In genomic region chr10:125868372-125868975, GRCh38 we compare ENCODE assay signal across 8 cellular contexts. TPM values are rescaled to one million over a fixed set of nuclear protein-coding genes. Genes with fewer than 3 reads are reported as not detected.
DNase-seq lines count a peak whose midpoint lies in the region; ATAC-seq, FAIRE-seq and TF ChIP-seq lines count a peak whose summit lies in the region.

No MANE protein-coding gene starts in this region.

- H3K27me3 ChIP-seq in A673 (replicated peaks; ENCODE audit: insufficient read depth, low read depth, low read length, poor library complexity) = no peaks in the 10 kb centered on the region
- no peaks in the 10 kb centered on the region for H3K27me3 ChIP-seq in GM06990 (replicated peaks; ENCODE audit: control insufficient read depth, insufficient read depth, low read length)
- no peaks in the 10 kb centered on the region for H3K27me3 ChIP-seq in endothelial cell of umbilical vein (ENCODE audit: control insufficient read depth in 2 of 2, insufficient read depth in 2 of 2, low read length in 2 of 2)

- intact Hi-C loops in A673 (cut with micrococcal nuclease; ENCODE audit: unreplicated experiment) = no loop called here
- intact Hi-C loops in endothelial cell of umbilical vein (cut with micrococcal nuclease) = loop anchor here (1.0 to 5.0 kb wide), 6 partner anchors 66 to 881 kb away; no protein-coding TSS in a partner anchor

- no peaks in the 10 kb centered on the region for H3K9me3 ChIP-seq in A673 (ENCODE audit: low read depth, low read length, poor library complexity, severe bottlenecking)
- H3K9me3 ChIP-seq in endothelial cell of umbilical vein (replicated peaks; ENCODE audit: control insufficient read depth, insufficient read depth, low read length) = no peaks in the 10 kb centered on the region

- no peaks in the 10 kb centered on the region for H3K4me1 ChIP-seq in A673 (ENCODE audit: insufficient read depth, low read length, poor library complexity, severe bottlenecking)
- H3K4me1 ChIP-seq in endothelial cell of umbilical vein (ENCODE audit: control insufficient read depth, extremely low read depth, insufficient read depth, low read length) = no peaks in the 10 kb centered on the region

- H3K36me3 ChIP-seq in A673 (ENCODE audit: insufficient read depth, low read length, poor library complexity, severe bottlenecking) (peaks cover 10% of the 10 kb centered on the region), GM06990 (ENCODE audit: control insufficient read depth, insufficient read depth, low read length) (no peaks in the 10 kb centered on the region; the same call in 1 of the 2 replicates), endothelial cell of umbilical vein (ENCODE audit: control insufficient read depth in 2 of 2, extremely low read depth in 1 of 2, insufficient read depth in 2 of 2, low read length in 2 of 2) (peaks cover 4 to 8% of the 10 kb centered on the region in 2 experiments)

- no peaks in the 10 kb centered on the region for H4K20me1 ChIP-seq in endothelial cell of umbilical vein (replicated peaks; ENCODE audit: control insufficient read depth, extremely low read depth, insufficient read depth, low read length)

- peak; percentile 46 for DNase-seq in A673 (ENCODE audit: low spot score)
- DNase-seq in GM06990 (ENCODE audit: extremely low read depth, insufficient read length) = no peak
- peak; percentile 56 for DNase-seq in RWPE1 (ENCODE audit: low spot score)
- DNase-seq in endothelial cell of umbilical vein (ENCODE audit: low read depth, low spot score) = peak; percentile 73
- peak; percentile 27 for DNase-seq in non-pigmented ciliary epithelial cell (ENCODE audit: low read depth)
- DNase-seq in COR-L47 (lab: John Stamatoyannopoulos, UW) = no peak
- DNase-seq in stimulated activated CD4-positive, alpha-beta T cell treated with anti-CD3 and anti-CD28 coated beads, Interleukin-4, amount 100 ng/mL, for 4 hours = no peak

- TF ChIP-seq POLR2A in endothelial cell of umbilical vein (IDR thresholded peaks at IDR 0.05; ENCODE audit: low read depth, low read length) = no peak

- POLR2A ChIA-PET in A673 (lab: Charles Lee; ENCODE audit: low non-redundant PET) (no interaction called here), RWPE1 (lab: Yijun Ruan, JAX; ENCODE audit: low non-redundant PET) (no interaction called here), endothelial cell of umbilical vein (lab: Charles Lee) (no interaction called here)

- H3K4me2 ChIP-seq in endothelial cell of umbilical vein (ENCODE audit: insufficient read depth, low read length) = no peak overlapping the region

- TF ChIP-seq CTCF in A673 (conservative IDR thresholded peaks at IDR 0.05; ENCODE audit: low read depth, low read length) (peak; percentile 84), GM06990 (IDR thresholded peaks at IDR 0.05; ENCODE audit: insufficient read depth, low read length, poor library complexity, severe bottlenecking) (peak; percentile 83), RWPE1 (conservative IDR thresholded peaks at IDR 0.05; ENCODE audit: low read depth) (peak; percentile 84), endothelial cell of umbilical vein (IDR thresholded peaks at IDR 0.05; ENCODE audit: extremely low read depth in 1 of 2, insufficient read depth in 1 of 2, low read depth in 1 of 2, low read length in 2 of 2) (peak; percentile 57 to 61)

- CTCF ChIA-PET in A673 (lab: Charles Lee) = interaction anchor here (1.5 kb wide), 1 partner anchor 635 kb away, joined by 3 read pairs; no protein-coding TSS in a partner anchor
- CTCF ChIA-PET in RWPE1 (lab: Yijun Ruan, JAX) = interaction anchor here (0.6 to 1.8 kb wide), 9 partner anchors 9 to 518 kb away, joined by 3 to 7 read pairs (median 3); no protein-coding TSS in a partner anchor
- CTCF ChIA-PET in endothelial cell of umbilical vein (lab: Charles Lee) = interaction anchor here (0.8 to 3.3 kb wide), 11 partner anchors 11 to 1986 kb away, joined by 3 to 24 read pairs (median 4); no protein-coding TSS in a partner anchor

- no peak overlapping the region for H3K27ac ChIP-seq in A673 (ENCODE audit: low read depth, low read length, poor library complexity, severe bottlenecking)
- H3K27ac ChIP-seq in RWPE1 = no peak overlapping the region
- H3K27ac ChIP-seq in endothelial cell of umbilical vein (ENCODE audit: insufficient read depth, low read depth, low read length) = no peak overlapping the region

- ATAC-seq in HG03280 (IDR thresholded peaks at IDR 0.05; ENCODE audit: unreplicated experiment) = peak; percentile 75

- dilution Hi-C loops in endothelial cell of umbilical vein (cut with MboI; ENCODE audit: extremely low pct_ligation_motif_present, low sequenced_read_pairs) = no loop called here

- H3K9me1 ChIP-seq in endothelial cell of umbilical vein (replicated peaks; ENCODE audit: control insufficient read depth, extremely low read depth, insufficient read depth, low read length) = no peaks in the 10 kb centered on the region

- H3K4me3 ChIP-seq in A673 (ENCODE audit: low read depth, low read length, poor library complexity, severe bottlenecking) (no peak overlapping the region), GM06990 (replicated peaks; ENCODE audit: low read depth, low read length) (no peak overlapping the region), endothelial cell of umbilical vein (replicated peaks in 1 of 3; ENCODE audit: insufficient read depth in 1 of 3, low read depth in 1 of 3, low read length in 3 of 3) (no peak overlapping the region)

- BruUV-seq in A673 (replicated peaks; lab: Mats Ljungman, UMichigan) = no TSS peak
- BruUV-seq in endothelial cell of umbilical vein (replicated peaks; lab: Mats Ljungman, UMichigan) = no TSS peak

- H3K9ac ChIP-seq in endothelial cell of umbilical vein (replicated peaks; ENCODE audit: extremely low read depth, insufficient read depth, low read length) = no peak overlapping the region

- peak; percentile 86 for FAIRE-seq in endothelial cell of umbilical vein (lab: Jason Lieb, UNC)

- no peak overlapping the region for H2AFZ ChIP-seq in endothelial cell of umbilical vein (ENCODE audit: low read depth, low read length)

- no peaks in the 10 kb centered on the region for H3K79me2 ChIP-seq in endothelial cell of umbilical vein (ENCODE audit: control insufficient read depth, insufficient read depth, low read length)

TF ChIP-seq in endothelial cell of umbilical vein, 7 proteins besides CTCF, POLR2A, EP300 and RAD21 (continues in another document):
- TF ChIP-seq GATA2 (IDR thresholded peaks at IDR 0.05; ENCODE audit: insufficient read depth, insufficient read length, low read depth, low read length) = no peak
- TF ChIP-seq JUN (IDR thresholded peaks at IDR 0.05; ENCODE audit: borderline replicate concordance, insufficient read depth, insufficient read length, low read depth) = no peak
- no peak for TF ChIP-seq FOS (IDR thresholded peaks at IDR 0.05; ENCODE audit: borderline replicate concordance, insufficient read depth, low read length)
- TF ChIP-seq MAX (IDR thresholded peaks at IDR 0.05; ENCODE audit: insufficient read depth, insufficient read length) = no peak
- no peak for TF ChIP-seq MYC (IDR thresholded peaks at IDR 0.05; ENCODE audit: low read depth, low read length)
- no peak for TF ChIP-seq EZH2 (IDR thresholded peaks at IDR 0.05; ENCODE audit: borderline replicate concordance, low read depth, low read length, severe bottlenecking)

RNA-seq across cellular contexts. Expression of gene DHX32, which starts 12.6 kb away (rescaled TPM):
- total RNA-seq in A673 (2021) (36.2 and 45.4 TPM in 2 replicates), endothelial cell of umbilical vein (29.6 and 31.9 TPM in 2 replicates)
- 15.5 and 17.1 TPM in 2 replicates for polyA plus RNA-seq in endothelial cell of umbilical vein
- 18.2 and 19.9 TPM in 2 replicates for polyA plus RNA-seq in endothelial cell of umbilical vein (2011; cell fraction: cytosol; rRNA removed)
- polyA plus RNA-seq in endothelial cell of umbilical vein (2011; cell fraction: nucleus; rRNA removed) = 32.9 and 33.0 TPM in 2 replicates
- 27.6 and 31.1 TPM in 2 replicates for polyA plus RNA-seq in endothelial cell of umbilical vein (2012)
- 29.0 and 30.4 TPM in 2 replicates for polyA minus RNA-seq in endothelial cell of umbilical vein
- 34.7 TPM for polyA minus RNA-seq in endothelial cell of umbilical vein (2011; cell fraction: cytosol; rRNA and poly(A)+ RNA removed)
- 15.3 and 19.5 TPM in 2 replicates for polyA minus RNA-seq in endothelial cell of umbilical vein (2011; cell fraction: nucleus; rRNA and poly(A)+ RNA removed)

RNA-seq across cellular contexts. Expression of gene FANK1, which starts 27.9 kb away (rescaled TPM):
- total RNA-seq in A673 (2021) = 0.83 and 1.4 TPM in 2 replicates
- total RNA-seq in endothelial cell of umbilical vein = 1.4 and 1.6 TPM in 2 replicates
- 1.9 and 2.0 TPM in 2 replicates for polyA plus RNA-seq in endothelial cell of umbilical vein
- polyA plus RNA-seq in endothelial cell of umbilical vein (2011; cell fraction: cytosol; rRNA removed) = 2.1 and 2.3 TPM in 2 replicates
- polyA plus RNA-seq in endothelial cell of umbilical vein (2011; cell fraction: nucleus; rRNA removed) = 8.7 and 11.1 TPM in 2 replicates
- polyA plus RNA-seq in endothelial cell of umbilical vein (2012) = 4.8 and 7.0 TPM in 2 replicates
- polyA minus RNA-seq in endothelial cell of umbilical vein = 3.0 and 3.2 TPM in 2 replicates
- polyA minus RNA-seq in endothelial cell of umbilical vein (2011; cell fraction: cytosol; rRNA and poly(A)+ RNA removed) = 1.1 TPM
- 5.4 and 5.8 TPM in 2 replicates for polyA minus RNA-seq in endothelial cell of umbilical vein (2011; cell fraction: nucleus; rRNA and poly(A)+ RNA removed)

RNA-seq across cellular contexts. Expression of gene BCCIP, which starts 45.1 kb away (rescaled TPM):
- total RNA-seq in A673 (2021) (95.9 and 113 TPM in 2 replicates), endothelial cell of umbilical vein (61.3 and 73.5 TPM in 2 replicates)
- polyA plus RNA-seq in endothelial cell of umbilical vein = 9.4 and 14.5 TPM in 2 replicates
- polyA plus RNA-seq in endothelial cell of umbilical vein (2011; cell fraction: cytosol; rRNA removed) = 32.5 and 41.1 TPM in 2 replicates
- 15.4 and 27.1 TPM in 2 replicates for polyA plus RNA-seq in endothelial cell of umbilical vein (2011; cell fraction: nucleus; rRNA removed)
- polyA plus RNA-seq in endothelial cell of umbilical vein (2012) = 79.0 and 116 TPM in 2 replicates
- polyA minus RNA-seq in endothelial cell of umbilical vein = 11.7 and 12.4 TPM in 2 replicates
- 27.7 TPM for polyA minus RNA-seq in endothelial cell of umbilical vein (2011; cell fraction: cytosol; rRNA and poly(A)+ RNA removed)
- polyA minus RNA-seq in endothelial cell of umbilical vein (2011; cell fraction: nucleus; rRNA and poly(A)+ RNA removed) = 15.7 and 21.7 TPM in 2 replicates

RNA-seq across cellular contexts. Expression of gene UROS, which starts 45.4 kb away (rescaled TPM):
- total RNA-seq in A673 (2021) (65.6 and 70.7 TPM in 2 replicates), endothelial cell of umbilical vein (38.4 and 40.2 TPM in 2 replicates)
- polyA plus RNA-seq in endothelial cell of umbilical vein = 42.0 and 52.6 TPM in 2 replicates
- polyA plus RNA-seq in endothelial cell of umbilical vein (2011; cell fraction: cytosol; rRNA removed) = 30.2 and 33.9 TPM in 2 replicates
- 41.3 and 42.9 TPM in 2 replicates for polyA plus RNA-seq in endothelial cell of umbilical vein (2011; cell fraction: nucleus; rRNA removed)
- 42.1 and 53.1 TPM in 2 replicates for polyA plus RNA-seq in endothelial cell of umbilical vein (2012)
- 28.3 and 30.3 TPM in 2 replicates for polyA minus RNA-seq in endothelial cell of umbilical vein
- 36.2 TPM for polyA minus RNA-seq in endothelial cell of umbilical vein (2011; cell fraction: cytosol; rRNA and poly(A)+ RNA removed)
- polyA minus RNA-seq in endothelial cell of umbilical vein (2011; cell fraction: nucleus; rRNA and poly(A)+ RNA removed) = 23.9 and 25.1 TPM in 2 replicates

Comparison
In these comparisons a context has a peak if more than half of its experiments do, and no peak if none do; other contexts are left out.
1. DNase-seq: peak in A673 (single experiment), RWPE1 (single experiment), endothelial cell of umbilical vein (single experiment) and non-pigmented ciliary epithelial cell (single experiment); none in GM06990 (single experiment), COR-L47 (single experiment) and stimulated activated CD4-positive, alpha-beta T cell treated with anti-CD3 and anti-CD28 coated beads, Interleukin-4, amount 100 ng/mL, for 4 hours (0 of 2).
2. Peak in every context shown above with its lines, with median percentiles within 50 percentile points of each other: CTCF ChIP-seq.